Comparison of ENCODE assay signal across 1 cellular context in genomic region chr19:2242092-2242537, GRCh38.
TF ChIP-seq lines count a peak whose summit lies in the region.

No MANE protein-coding gene starts in this region.

TF ChIP-seq in HepG2, 621 proteins besides CTCF, POLR2A, EP300 and RAD21 (continues in another document):
- TF ChIP-seq TBX3 (IDR thresholded peaks at IDR 0.05; ENCODE audit: borderline replicate concordance) = no peak
- no peak for TF ChIP-seq RFXANK (CRISPR knock-in tag; IDR thresholded peaks at IDR 0.05)
- no peak for TF ChIP-seq ZMAT3 (CRISPR knock-in tag; conservative IDR thresholded peaks at IDR 0.05)
- TF ChIP-seq YEATS2 (CRISPR knock-in tag; IDR thresholded peaks at IDR 0.05; ENCODE audit: borderline replicate concordance) = no peak
- TF ChIP-seq ZNF367 (CRISPR knock-in tag; IDR thresholded peaks at IDR 0.05; ENCODE audit: borderline replicate concordance) = no peak
- no peak for TF ChIP-seq ZKSCAN5 (CRISPR knock-in tag; IDR thresholded peaks at IDR 0.05)
- no peak for TF ChIP-seq ZSCAN12 (CRISPR knock-in tag; IDR thresholded peaks at IDR 0.05)
- TF ChIP-seq ZBTB4 (CRISPR knock-in tag; IDR thresholded peaks at IDR 0.05; ENCODE audit: borderline replicate concordance) = 0 out of 2 replicates have a peak, but pooled peaks have one; percentile 24
- peak; percentile 81 for TF ChIP-seq ZNF687 (CRISPR knock-in tag; IDR thresholded peaks at IDR 0.05)
- peak; percentile 46; the same call in 1 of the 2 replicates for TF ChIP-seq SIN3A (IDR thresholded peaks at IDR 0.05; ENCODE audit: borderline replicate concordance, low read depth, low read length)
- no peak for TF ChIP-seq PHF20 (CRISPR knock-in tag; IDR thresholded peaks at IDR 0.05)
- peak; percentile 62 for TF ChIP-seq FOXA3 (CRISPR knock-in tag; IDR thresholded peaks at IDR 0.05)
- TF ChIP-seq TBX2 (CRISPR knock-in tag; IDR thresholded peaks at IDR 0.05; ENCODE audit: borderline replicate concordance) = peak; percentile 40; the same call in 1 of the 2 replicates
- TF ChIP-seq SAP130 (CRISPR knock-in tag; IDR thresholded peaks at IDR 0.05; ENCODE audit: low read depth) = peak; percentile 88
- TF ChIP-seq BORCS8-MEF2B (CRISPR knock-in tag; IDR thresholded peaks at IDR 0.05) = no peak; the same call in 1 of the 2 replicates
- TF ChIP-seq ZFX (CRISPR knock-in tag; IDR thresholded peaks at IDR 0.05; ENCODE audit: low read depth) = peak; percentile 19; the same call in 1 of the 2 replicates
- no peak for TF ChIP-seq AGO1 (IDR thresholded peaks at IDR 0.05; ENCODE audit: low read depth, low read length, poor library complexity, severe bottlenecking)
- no peak for TF ChIP-seq ZNF563 (CRISPR knock-in tag; IDR thresholded peaks at IDR 0.05)
- no peak for TF ChIP-seq FOSL1 (CRISPR knock-in tag; IDR thresholded peaks at IDR 0.05; ENCODE audit: borderline replicate concordance)
- TF ChIP-seq NR2C2 (CRISPR knock-in tag; IDR thresholded peaks at IDR 0.05; ENCODE audit: borderline replicate concordance) = peak; percentile 68; the same call in 1 of the 2 replicates
- no peak for TF ChIP-seq CCAR2 (optimal IDR thresholded peaks at IDR 0.05; ENCODE audit: low read depth, low read length)
- 0 out of 2 replicates have a peak, but pooled peaks have one; percentile 30 for TF ChIP-seq GATAD1 (CRISPR knock-in tag; IDR thresholded peaks at IDR 0.05)
- TF ChIP-seq ZBTB21 (CRISPR knock-in tag; IDR thresholded peaks at IDR 0.05) = peak; percentile 51; the same call in 1 of the 2 replicates
- peak; percentile 63 for TF ChIP-seq CREB1 (IDR thresholded peaks at IDR 0.05)
- TF ChIP-seq CREB1 (CRISPR knock-in tag; IDR thresholded peaks at IDR 0.05) = no peak
- TF ChIP-seq ZNF619 (CRISPR knock-in tag; IDR thresholded peaks at IDR 0.05) = no peak
- TF ChIP-seq ZNF253 (CRISPR knock-in tag; IDR thresholded peaks at IDR 0.05; ENCODE audit: borderline replicate concordance) = no peak
- 0 out of 2 replicates have a peak, but pooled peaks have one; percentile 32 for TF ChIP-seq ZSCAN9 (CRISPR knock-in tag; IDR thresholded peaks at IDR 0.05; ENCODE audit: borderline replicate concordance)
- TF ChIP-seq MED13 (CRISPR knock-in tag; IDR thresholded peaks at IDR 0.05) = no peak
- TF ChIP-seq ZNF639 (CRISPR knock-in tag; conservative IDR thresholded peaks at IDR 0.05) = no peak
- TF ChIP-seq SIX4 (CRISPR knock-in tag; IDR thresholded peaks at IDR 0.05) = 0 out of 2 replicates have a peak, but pooled peaks have one; percentile 40
- peak; percentile 52; the same call in 1 of the 2 replicates for TF ChIP-seq ZNF746 (CRISPR knock-in tag; IDR thresholded peaks at IDR 0.05)
- no peak for TF ChIP-seq ADNP (CRISPR knock-in tag; IDR thresholded peaks at IDR 0.05)
- no peak for TF ChIP-seq SP1 (IDR thresholded peaks at IDR 0.05)
- TF ChIP-seq SP1 (CRISPR knock-in tag; IDR thresholded peaks at IDR 0.05) = no peak
- TF ChIP-seq NONO (IDR thresholded peaks at IDR 0.05) = no peak
- 0 out of 2 replicates have a peak, but pooled peaks have one; percentile 33 for TF ChIP-seq NONO (CRISPR knock-in tag; conservative IDR thresholded peaks at IDR 0.05)
- TF ChIP-seq TEAD3 (CRISPR knock-in tag; optimal IDR thresholded peaks at IDR 0.05; ENCODE audit: borderline replicate concordance) = peak; percentile 57
- no peak for TF ChIP-seq ZNF703 (CRISPR knock-in tag; IDR thresholded peaks at IDR 0.05; ENCODE audit: borderline replicate concordance)
- TF ChIP-seq ZNF710 (CRISPR knock-in tag; IDR thresholded peaks at IDR 0.05; ENCODE audit: borderline replicate concordance) = peak; percentile 43; the same call in 1 of the 2 replicates
- TF ChIP-seq ZNF275 (CRISPR knock-in tag; IDR thresholded peaks at IDR 0.05; ENCODE audit: borderline replicate concordance) = no peak
- TF ChIP-seq HIC2 (CRISPR knock-in tag; IDR thresholded peaks at IDR 0.05; ENCODE audit: low read depth) = peak; percentile 47; the same call in 1 of the 2 replicates
- no peak for TF ChIP-seq BRD4 (CRISPR knock-in tag; IDR thresholded peaks at IDR 0.05)
- TF ChIP-seq RXRB (CRISPR knock-in tag; IDR thresholded peaks at IDR 0.05; ENCODE audit: borderline replicate concordance) = peak; percentile 60
- no peak for TF ChIP-seq FOXA1 (IDR thresholded peaks at IDR 0.05)
- TF ChIP-seq FOXA1 (CRISPR knock-in tag; IDR thresholded peaks at IDR 0.05) = peak; percentile 32; the same call in 1 of the 2 replicates
- TF ChIP-seq SP4 (CRISPR knock-in tag; IDR thresholded peaks at IDR 0.05) = no peak
- peak; percentile 59; the same call in 1 of the 2 replicates for TF ChIP-seq ZFP91 (CRISPR knock-in tag; IDR thresholded peaks at IDR 0.05; ENCODE audit: borderline replicate concordance)
- no peak for TF ChIP-seq KMT2B (CRISPR knock-in tag; IDR thresholded peaks at IDR 0.05)
- peak; percentile 50; the same call in 1 of the 3 replicates for TF ChIP-seq MXI1 (IDR thresholded peaks at IDR 0.05; ENCODE audit: borderline replicate concordance, low read depth, low read length)
- no peak for TF ChIP-seq SRSF4 (IDR thresholded peaks at IDR 0.05; ENCODE audit: low read depth, low read length, poor library complexity, severe bottlenecking)
